Comparison of ENCODE assay signal across 1 cellular context in the genomic region with DNA sequence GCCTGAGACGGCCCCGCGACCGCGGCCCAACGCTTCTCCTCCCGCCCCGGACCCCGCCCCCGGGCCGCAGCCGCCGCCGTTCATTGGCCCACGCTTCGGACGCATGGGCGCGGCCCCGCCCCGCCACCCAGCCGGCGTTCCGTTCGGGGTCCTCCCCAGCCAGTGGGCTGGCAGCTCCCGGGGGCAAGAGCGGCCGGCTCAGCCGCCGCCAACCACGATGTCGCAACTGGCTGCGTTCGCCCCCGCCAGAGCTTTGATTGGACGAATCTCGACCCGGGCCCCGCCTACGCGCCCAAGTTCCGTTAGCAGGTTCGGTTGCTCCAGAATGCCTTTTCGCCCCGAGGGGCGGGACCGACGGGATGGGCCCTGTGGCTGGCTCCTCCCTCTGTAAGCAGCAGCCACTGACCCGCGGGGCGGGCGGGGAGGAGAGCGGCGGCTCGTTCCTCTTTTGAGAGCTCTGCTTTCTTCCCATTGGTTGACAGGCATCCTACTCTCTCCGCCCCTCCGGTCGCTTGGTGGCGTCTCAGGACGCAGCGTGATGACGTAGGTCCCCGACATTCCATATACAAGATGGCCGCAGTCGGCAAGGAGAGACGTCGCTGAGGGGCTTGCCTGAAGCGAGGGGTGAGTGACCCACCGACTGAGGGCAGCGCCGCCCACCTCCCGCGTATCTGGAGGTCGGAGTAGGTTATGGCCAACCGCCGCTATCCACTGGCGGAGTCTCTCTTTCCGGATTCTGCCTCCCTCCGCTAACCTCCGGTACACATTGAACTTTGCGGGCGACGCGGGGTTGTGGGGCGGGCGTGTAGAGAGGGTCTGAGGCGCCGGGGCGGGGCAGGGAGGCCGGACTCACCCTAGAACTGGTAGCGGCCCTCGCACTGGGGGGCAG.
TF ChIP-seq lines count a peak whose summit lies in the region.

Gene CCNK (plus strand): TSS at position 554 of the 889 bp plus-strand sequence. CDS start 11,269 bp downstream, outside the sequence.
Gene SETD3 (minus strand): TSS at position 4 of the 889 bp plus-strand sequence. CDS start 15,054 bp downstream, outside the sequence.

TF ChIP-seq in HepG2, 621 proteins besides CTCF, POLR2A, EP300 and RAD21 (continued from another document and continues in another):
- TF ChIP-seq, protein P1, sequence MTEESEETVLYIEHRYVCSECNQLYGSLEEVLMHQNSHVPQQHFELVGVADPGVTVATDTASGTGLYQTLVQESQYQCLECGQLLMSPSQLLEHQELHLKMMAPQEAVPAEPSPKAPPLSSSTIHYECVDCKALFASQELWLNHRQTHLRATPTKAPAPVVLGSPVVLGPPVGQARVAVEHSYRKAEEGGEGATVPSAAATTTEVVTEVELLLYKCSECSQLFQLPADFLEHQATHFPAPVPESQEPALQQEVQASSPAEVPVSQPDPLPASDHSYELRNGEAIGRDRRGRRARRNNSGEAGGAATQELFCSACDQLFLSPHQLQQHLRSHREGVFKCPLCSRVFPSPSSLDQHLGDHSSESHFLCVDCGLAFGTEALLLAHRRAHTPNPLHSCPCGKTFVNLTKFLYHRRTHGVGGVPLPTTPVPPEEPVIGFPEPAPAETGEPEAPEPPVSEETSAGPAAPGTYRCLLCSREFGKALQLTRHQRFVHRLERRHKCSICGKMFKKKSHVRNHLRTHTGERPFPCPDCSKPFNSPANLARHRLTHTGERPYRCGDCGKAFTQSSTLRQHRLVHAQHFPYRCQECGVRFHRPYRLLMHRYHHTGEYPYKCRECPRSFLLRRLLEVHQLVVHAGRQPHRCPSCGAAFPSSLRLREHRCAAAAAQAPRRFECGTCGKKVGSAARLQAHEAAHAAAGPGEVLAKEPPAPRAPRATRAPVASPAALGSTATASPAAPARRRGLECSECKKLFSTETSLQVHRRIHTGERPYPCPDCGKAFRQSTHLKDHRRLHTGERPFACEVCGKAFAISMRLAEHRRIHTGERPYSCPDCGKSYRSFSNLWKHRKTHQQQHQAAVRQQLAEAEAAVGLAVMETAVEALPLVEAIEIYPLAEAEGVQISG (CRISPR knock-in tag; IDR thresholded peaks at IDR 0.05): peak; percentile 96
- TF ChIP-seq IRF2 (CRISPR knock-in tag; IDR thresholded peaks at IDR 0.05) (peak; percentile 56; the same call in 1 of the 2 replicates), LCORL (IDR thresholded peaks at IDR 0.05) (no peak), LCORL (CRISPR knock-in tag; IDR thresholded peaks at IDR 0.05) (peak; percentile 54), AGO1 (IDR thresholded peaks at IDR 0.05; ENCODE audit: low read depth, low read length, poor library complexity, severe bottlenecking) (peak; percentile 32), ZNF709 (CRISPR knock-in tag; IDR thresholded peaks at IDR 0.05) (peak; percentile 67; the same call in 1 of the 2 replicates), DZIP1 (CRISPR knock-in tag; IDR thresholded peaks at IDR 0.05) (peak; percentile 57; the same call in 1 of the 2 replicates), HNRNPLL (IDR thresholded peaks at IDR 0.05; ENCODE audit: low read depth, low read length, poor library complexity, severe bottlenecking) (peak; percentile 79), TBL1XR1 (IDR thresholded peaks at IDR 0.05; ENCODE audit: borderline replicate concordance, low read length, partially characterized antibody) (no peak), NR2F1 (CRISPR knock-in tag; IDR thresholded peaks at IDR 0.05) (no peak), ZNF652 (CRISPR knock-in tag; IDR thresholded peaks at IDR 0.05; ENCODE audit: borderline replicate concordance, low read depth) (no peak), ZNF770 (CRISPR knock-in tag; IDR thresholded peaks at IDR 0.05) (no peak), ATRX (CRISPR knock-in tag; IDR thresholded peaks at IDR 0.05; ENCODE audit: borderline replicate concordance) (no peak), CSRNP1 (CRISPR knock-in tag; IDR thresholded peaks at IDR 0.05) (peak; percentile 86), ZKSCAN1 (IDR thresholded peaks at IDR 0.05; ENCODE audit: low read length) (0 out of 2 replicates have a peak, but pooled peaks have one; percentile 20), ZNF496 (CRISPR knock-in tag; IDR thresholded peaks at IDR 0.05; ENCODE audit: insufficient replicate concordance) (no peak), ZNF687 (CRISPR knock-in tag; IDR thresholded peaks at IDR 0.05) (peak; percentile 69), NR2F6 (IDR thresholded peaks at IDR 0.05) (no peak; the same call in 1 of the 2 replicates), NR2F6 (CRISPR knock-in tag; IDR thresholded peaks at IDR 0.05) (peak; percentile 14; the same call in 1 of the 2 replicates), JUN (CRISPR knock-in tag; IDR thresholded peaks at IDR 0.05) (no peak), ZNF720 (CRISPR knock-in tag; IDR thresholded peaks at IDR 0.05) (no peak), ZNF891 (CRISPR knock-in tag; IDR thresholded peaks at IDR 0.05) (0 out of 2 replicates have a peak, but pooled peaks have one; percentile 62), SMAD9 (CRISPR knock-in tag; IDR thresholded peaks at IDR 0.05) (no peak), ZNF788 (CRISPR knock-in tag; IDR thresholded peaks at IDR 0.05; ENCODE audit: borderline replicate concordance) (peak; percentile 48; the same call in 1 of the 2 replicates)
- TF ChIP-seq, protein P2, sequence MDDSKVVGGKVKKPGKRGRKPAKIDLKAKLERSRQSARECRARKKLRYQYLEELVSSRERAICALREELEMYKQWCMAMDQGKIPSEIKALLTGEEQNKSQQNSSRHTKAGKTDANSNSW (CRISPR knock-in tag; IDR thresholded peaks at IDR 0.05; ENCODE audit: borderline replicate concordance): no peak
